In the genomic region with DNA sequence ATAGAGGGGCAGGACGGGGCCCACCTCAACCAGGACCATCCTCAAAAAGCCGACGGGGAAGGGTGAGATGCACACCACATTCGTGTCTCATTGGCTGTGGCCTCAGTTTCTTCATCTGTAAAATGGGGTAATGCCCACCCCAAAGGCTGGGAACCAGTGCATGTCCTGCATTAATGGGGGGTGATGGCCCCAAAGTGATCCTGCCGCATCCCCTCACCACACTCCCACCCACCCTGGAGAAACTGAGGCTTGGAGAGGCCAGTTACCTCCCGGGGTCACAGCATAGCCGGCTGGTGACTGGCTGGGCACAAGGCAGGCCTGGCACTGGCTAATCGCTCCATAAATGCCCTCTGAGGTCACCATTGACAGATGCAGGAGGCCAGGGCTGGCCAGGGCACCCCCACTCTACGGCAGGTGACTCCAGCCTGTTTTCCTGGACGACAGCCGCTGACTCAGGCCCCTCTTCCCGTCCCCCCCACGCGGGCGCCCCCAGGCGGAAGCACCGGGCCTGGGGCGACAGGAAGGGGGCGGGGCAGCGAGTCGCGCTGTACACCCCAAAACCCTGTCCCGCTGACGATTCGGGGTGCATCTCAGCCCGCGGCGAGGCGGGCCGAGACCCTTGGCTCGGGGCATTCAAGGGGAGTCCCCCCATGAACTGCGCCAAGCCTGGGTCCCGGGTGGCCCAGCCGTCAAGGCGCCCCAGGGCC, we compare ENCODE assay signal across 1 cellular context.
TF ChIP-seq lines count a peak whose summit lies in the region.

No MANE protein-coding gene starts in this region.

TF ChIP-seq in HEK293, 187 proteins besides CTCF, POLR2A, EP300 and RAD21 (continued from another document):
- TF ChIP-seq ZFHX2 (tag by site-specific recombination; conservative IDR thresholded peaks at IDR 0.05) (peak; percentile 38), ZNF140 (tag by site-specific recombination; IDR thresholded peaks at IDR 0.05) (no peak), GLIS2 (tag by site-specific recombination; IDR thresholded peaks at IDR 0.05) (peak; percentile 7; the same call in 1 of the 2 replicates), KLF9 (tag by site-specific recombination; IDR thresholded peaks at IDR 0.05; ENCODE audit: low read depth) (peak; percentile 4; the same call in 1 of the 2 replicates), ZNF404 (tag by site-specific recombination; IDR thresholded peaks at IDR 0.05) (no peak), ZNF121 (tag by site-specific recombination; IDR thresholded peaks at IDR 0.05) (no peak), SCRT1 (tag by site-specific recombination; IDR thresholded peaks at IDR 0.05; ENCODE audit: borderline replicate concordance) (no peak), ZNF600 (tag by site-specific recombination; IDR thresholded peaks at IDR 0.05) (no peak), ZNF416 (tag by site-specific recombination; IDR thresholded peaks at IDR 0.05) (no peak), TCF7L2 (IDR thresholded peaks at IDR 0.05; ENCODE audit: borderline replicate concordance, low read depth, low read length) (no peak), ZNF768 (tag by site-specific recombination; IDR thresholded peaks at IDR 0.05) (no peak), ZNF701 (tag by site-specific recombination; IDR thresholded peaks at IDR 0.05) (no peak), ZNF792 (tag by site-specific recombination; IDR thresholded peaks at IDR 0.05) (no peak), ZNF558 (tag by site-specific recombination; IDR thresholded peaks at IDR 0.05) (no peak), ZSCAN30 (tag by site-specific recombination; IDR thresholded peaks at IDR 0.05) (no peak), ZXDB (tag by site-specific recombination; IDR thresholded peaks at IDR 0.05) (no peak), ZNF16 (tag by site-specific recombination; IDR thresholded peaks at IDR 0.05; ENCODE audit: low read depth) (no peak), ZNF624 (tag by site-specific recombination; IDR thresholded peaks at IDR 0.05) (no peak), ZNF747 (tag by site-specific recombination; IDR thresholded peaks at IDR 0.05) (no peak), ZNF501 (tag by site-specific recombination; IDR thresholded peaks at IDR 0.05) (no peak), ZBTB7A (tag by site-specific recombination; IDR thresholded peaks at IDR 0.05; ENCODE audit: low read depth) (peak; percentile 59; the same call in 1 of the 2 replicates), ZBTB48 (tag by site-specific recombination; IDR thresholded peaks at IDR 0.05) (no peak), ZNF777 (tag by site-specific recombination; IDR thresholded peaks at IDR 0.05; ENCODE audit: borderline replicate concordance) (0 out of 2 replicates have a peak, but pooled peaks have one; percentile 21), ZNF585B (tag by site-specific recombination; IDR thresholded peaks at IDR 0.05) (no peak), ZIC2 (tag by site-specific recombination; IDR thresholded peaks at IDR 0.05) (peak; percentile 27; the same call in 1 of the 2 replicates), EGR2 (tag by site-specific recombination; IDR thresholded peaks at IDR 0.05; ENCODE audit: low read depth) (0 out of 2 replicates have a peak, but pooled peaks have one; percentile 23), ZNF132 (tag by site-specific recombination; IDR thresholded peaks at IDR 0.05; ENCODE audit: borderline replicate concordance) (no peak), ZNF292 (tag by site-specific recombination; IDR thresholded peaks at IDR 0.05; ENCODE audit: borderline replicate concordance, low read depth) (no peak), KLF7 (tag by site-specific recombination; IDR thresholded peaks at IDR 0.05; ENCODE audit: borderline replicate concordance) (0 out of 2 replicates have a peak, but pooled peaks have one; percentile 19)
- TF ChIP-seq, protein P1, sequence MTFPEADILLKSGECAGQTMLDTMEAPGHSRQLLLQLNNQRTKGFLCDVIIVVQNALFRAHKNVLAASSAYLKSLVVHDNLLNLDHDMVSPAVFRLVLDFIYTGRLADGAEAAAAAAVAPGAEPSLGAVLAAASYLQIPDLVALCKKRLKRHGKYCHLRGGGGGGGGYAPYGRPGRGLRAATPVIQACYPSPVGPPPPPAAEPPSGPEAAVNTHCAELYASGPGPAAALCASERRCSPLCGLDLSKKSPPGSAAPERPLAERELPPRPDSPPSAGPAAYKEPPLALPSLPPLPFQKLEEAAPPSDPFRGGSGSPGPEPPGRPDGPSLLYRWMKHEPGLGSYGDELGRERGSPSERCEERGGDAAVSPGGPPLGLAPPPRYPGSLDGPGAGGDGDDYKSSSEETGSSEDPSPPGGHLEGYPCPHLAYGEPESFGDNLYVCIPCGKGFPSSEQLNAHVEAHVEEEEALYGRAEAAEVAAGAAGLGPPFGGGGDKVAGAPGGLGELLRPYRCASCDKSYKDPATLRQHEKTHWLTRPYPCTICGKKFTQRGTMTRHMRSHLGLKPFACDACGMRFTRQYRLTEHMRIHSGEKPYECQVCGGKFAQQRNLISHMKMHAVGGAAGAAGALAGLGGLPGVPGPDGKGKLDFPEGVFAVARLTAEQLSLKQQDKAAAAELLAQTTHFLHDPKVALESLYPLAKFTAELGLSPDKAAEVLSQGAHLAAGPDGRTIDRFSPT (tag by site-specific recombination; IDR thresholded peaks at IDR 0.05), result peak; percentile 65; the same call in 1 of the 2 replicates
- TF ChIP-seq, protein P2, sequence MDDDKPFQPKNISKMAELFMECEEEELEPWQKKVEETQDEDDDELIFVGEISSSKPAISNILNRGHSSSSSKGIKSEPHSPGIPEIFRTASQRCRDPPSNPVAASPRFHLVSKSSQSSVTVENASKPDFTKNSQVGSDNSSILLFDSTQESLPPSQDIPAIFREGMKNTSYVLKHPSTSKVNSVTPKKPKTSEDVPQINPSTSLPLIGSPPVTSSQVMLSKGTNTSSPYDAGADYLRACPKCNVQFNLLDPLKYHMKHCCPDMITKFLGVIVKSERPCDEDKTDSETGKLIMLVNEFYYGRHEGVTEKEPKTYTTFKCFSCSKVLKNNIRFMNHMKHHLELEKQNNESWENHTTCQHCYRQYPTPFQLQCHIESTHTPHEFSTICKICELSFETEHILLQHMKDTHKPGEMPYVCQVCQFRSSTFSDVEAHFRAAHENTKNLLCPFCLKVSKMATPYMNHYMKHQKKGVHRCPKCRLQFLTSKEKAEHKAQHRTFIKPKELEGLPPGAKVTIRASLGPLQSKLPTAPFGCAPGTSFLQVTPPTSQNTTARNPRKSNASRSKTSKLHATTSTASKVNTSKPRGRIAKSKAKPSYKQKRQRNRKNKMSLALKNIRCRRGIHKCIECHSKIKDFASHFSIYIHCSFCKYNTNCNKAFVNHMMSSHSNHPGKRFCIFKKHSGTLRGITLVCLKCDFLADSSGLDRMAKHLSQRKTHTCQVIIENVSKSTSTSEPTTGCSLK (tag by site-specific recombination; IDR thresholded peaks at IDR 0.05), result no peak
- TF ChIP-seq, protein P3, sequence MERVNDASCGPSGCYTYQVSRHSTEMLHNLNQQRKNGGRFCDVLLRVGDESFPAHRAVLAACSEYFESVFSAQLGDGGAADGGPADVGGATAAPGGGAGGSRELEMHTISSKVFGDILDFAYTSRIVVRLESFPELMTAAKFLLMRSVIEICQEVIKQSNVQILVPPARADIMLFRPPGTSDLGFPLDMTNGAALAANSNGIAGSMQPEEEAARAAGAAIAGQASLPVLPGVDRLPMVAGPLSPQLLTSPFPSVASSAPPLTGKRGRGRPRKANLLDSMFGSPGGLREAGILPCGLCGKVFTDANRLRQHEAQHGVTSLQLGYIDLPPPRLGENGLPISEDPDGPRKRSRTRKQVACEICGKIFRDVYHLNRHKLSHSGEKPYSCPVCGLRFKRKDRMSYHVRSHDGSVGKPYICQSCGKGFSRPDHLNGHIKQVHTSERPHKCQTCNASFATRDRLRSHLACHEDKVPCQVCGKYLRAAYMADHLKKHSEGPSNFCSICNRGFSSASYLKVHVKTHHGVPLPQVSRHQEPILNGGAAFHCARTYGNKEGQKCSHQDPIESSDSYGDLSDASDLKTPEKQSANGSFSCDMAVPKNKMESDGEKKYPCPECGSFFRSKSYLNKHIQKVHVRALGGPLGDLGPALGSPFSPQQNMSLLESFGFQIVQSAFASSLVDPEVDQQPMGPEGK (tag by site-specific recombination; IDR thresholded peaks at IDR 0.05), result no peak
- TF ChIP-seq, protein P4, sequence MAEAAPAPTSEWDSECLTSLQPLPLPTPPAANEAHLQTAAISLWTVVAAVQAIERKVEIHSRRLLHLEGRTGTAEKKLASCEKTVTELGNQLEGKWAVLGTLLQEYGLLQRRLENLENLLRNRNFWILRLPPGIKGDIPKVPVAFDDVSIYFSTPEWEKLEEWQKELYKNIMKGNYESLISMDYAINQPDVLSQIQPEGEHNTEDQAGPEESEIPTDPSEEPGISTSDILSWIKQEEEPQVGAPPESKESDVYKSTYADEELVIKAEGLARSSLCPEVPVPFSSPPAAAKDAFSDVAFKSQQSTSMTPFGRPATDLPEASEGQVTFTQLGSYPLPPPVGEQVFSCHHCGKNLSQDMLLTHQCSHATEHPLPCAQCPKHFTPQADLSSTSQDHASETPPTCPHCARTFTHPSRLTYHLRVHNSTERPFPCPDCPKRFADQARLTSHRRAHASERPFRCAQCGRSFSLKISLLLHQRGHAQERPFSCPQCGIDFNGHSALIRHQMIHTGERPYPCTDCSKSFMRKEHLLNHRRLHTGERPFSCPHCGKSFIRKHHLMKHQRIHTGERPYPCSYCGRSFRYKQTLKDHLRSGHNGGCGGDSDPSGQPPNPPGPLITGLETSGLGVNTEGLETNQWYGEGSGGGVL (tag by site-specific recombination; IDR thresholded peaks at IDR 0.05), result no peak
- TF ChIP-seq, protein P5, sequence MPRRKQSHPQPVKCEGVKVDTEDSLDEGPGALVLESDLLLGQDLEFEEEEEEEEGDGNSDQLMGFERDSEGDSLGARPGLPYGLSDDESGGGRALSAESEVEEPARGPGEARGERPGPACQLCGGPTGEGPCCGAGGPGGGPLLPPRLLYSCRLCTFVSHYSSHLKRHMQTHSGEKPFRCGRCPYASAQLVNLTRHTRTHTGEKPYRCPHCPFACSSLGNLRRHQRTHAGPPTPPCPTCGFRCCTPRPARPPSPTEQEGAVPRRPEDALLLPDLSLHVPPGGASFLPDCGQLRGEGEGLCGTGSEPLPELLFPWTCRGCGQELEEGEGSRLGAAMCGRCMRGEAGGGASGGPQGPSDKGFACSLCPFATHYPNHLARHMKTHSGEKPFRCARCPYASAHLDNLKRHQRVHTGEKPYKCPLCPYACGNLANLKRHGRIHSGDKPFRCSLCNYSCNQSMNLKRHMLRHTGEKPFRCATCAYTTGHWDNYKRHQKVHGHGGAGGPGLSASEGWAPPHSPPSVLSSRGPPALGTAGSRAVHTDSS (tag by site-specific recombination; IDR thresholded peaks at IDR 0.05), result no peak
